In the genomic region with DNA sequence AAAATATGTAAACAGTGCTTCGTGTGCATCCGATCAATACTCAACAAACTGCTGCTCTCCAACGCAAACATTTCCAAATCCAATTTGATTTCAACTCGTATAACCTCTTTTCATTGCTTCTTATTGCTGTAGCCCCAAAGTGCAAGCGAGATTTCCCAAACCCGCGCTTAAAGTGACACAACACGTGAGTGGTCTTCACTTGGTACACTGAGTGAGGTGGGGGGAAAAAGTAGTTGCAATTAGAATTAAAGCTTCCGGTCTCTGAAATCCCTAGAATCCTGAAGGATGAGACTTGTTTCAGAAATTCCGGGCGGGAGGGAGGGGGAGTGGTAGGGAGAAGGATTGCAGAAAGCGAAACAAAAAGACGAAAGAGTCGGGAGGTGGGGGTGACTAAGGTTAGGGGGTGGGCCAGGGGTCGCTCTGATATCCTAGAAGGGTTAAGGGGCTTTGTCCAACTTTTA, we compare ENCODE assay signal across 8 cellular contexts.
DNase-seq lines count a peak whose midpoint lies in the region; ATAC-seq and TF ChIP-seq lines count a peak whose summit lies in the region.

No MANE protein-coding gene starts in this region.

- peak overlapping the region; percentile 73 for H2BK120ac ChIP-seq in IMR-90 (ENCODE audit: low read depth, low read length)

- no peak for TF ChIP-seq POLR2A in IMR-90 (IDR thresholded peaks at IDR 0.05; ENCODE audit: low read depth, low read length)
- TF ChIP-seq POLR2A in breast epithelium (IDR thresholded peaks at IDR 0.05) = no peak

- dilution Hi-C loops in IMR-90 (cut with HindIII; ENCODE audit: low sequenced_read_pairs, unreplicated experiment) = no loop called here

- no peaks in the 10 kb centered on the region for H3K9me1 ChIP-seq in IMR-90 (ENCODE audit: insufficient read depth, low read length)

- intact Hi-C loops in IMR-90 (cut with micrococcal nuclease) = loop anchor here (2.0 to 10.0 kb wide), 6 partner anchors 166 to 1357 kb away; no protein-coding TSS in a partner anchor
- intact Hi-C loops in breast epithelium (cut with DNase I; ENCODE audit: low total_unique reads) = no loop called here

- H3K4me1 ChIP-seq in IMR-90 (ENCODE audit: control insufficient read depth, insufficient read depth, low read length) = peaks cover 5% of the 10 kb centered on the region; the same call in 1 of the 2 replicates
- no peaks in the 10 kb centered on the region for H3K4me1 ChIP-seq in breast epithelium
- peaks cover 12% of the 10 kb centered on the region for H3K4me1 ChIP-seq in stomach smooth muscle (ENCODE audit: control insufficient read depth, insufficient read depth, low read length)

- peak overlapping the region; percentile 82 for H2BK20ac ChIP-seq in IMR-90 (ENCODE audit: low read depth, low read length)

- H2BK15ac ChIP-seq in IMR-90 (ENCODE audit: low read depth, low read length) = peak overlapping the region; percentile 51; the same call in 1 of the 3 replicates

- peak overlapping the region; percentile 93 for H3K4ac ChIP-seq in IMR-90 (ENCODE audit: low read depth, low read length)

- H4K5ac ChIP-seq in IMR-90 (ENCODE audit: low read depth, low read length) = peak overlapping the region; percentile 89

- H2AK5ac ChIP-seq in IMR-90 (ENCODE audit: low read depth, low read length) = peak overlapping the region; percentile 9; the same call in 1 of the 2 replicates

- H3K4me3 ChIP-seq in IMR-90 (ENCODE audit: insufficient read depth, low read depth, low read length) (peak overlapping the region; percentile 98), breast epithelium (peak overlapping the region; percentile 74 to 98 (median 84)), stomach smooth muscle (ENCODE audit: low read length in 2 of 2) (peak overlapping the region; percentile 80 to 91)

- POLR2A ChIA-PET in IMR-90 (lab: Charles Lee; ENCODE audit: unreplicated experiment) = interaction anchor here (1.0 kb wide), 1 partner anchor 183 kb away, joined by 4 read pairs; no protein-coding TSS in a partner anchor

- DNase-seq in AG20443 (ENCODE audit: low spot score) (peak; percentile 27), IMR-90 (peak; percentile 65), breast epithelium (ENCODE audit: low spot score in 2 of 2) (no peak), kidney glomerular epithelial cell (lab: John Stamatoyannopoulos, UW) (peak; percentile 24)
- DNase-seq in stimulated activated CD4-positive, alpha-beta T cell treated with anti-CD3 and anti-CD28 coated beads, Interleukin-4, amount 100 ng/mL, for 4 hours = no peak

- CTCF ChIA-PET in IMR-90 (lab: Yijun Ruan, JAX) = no interaction called here

- peak overlapping the region; percentile 16 to 85 for H4K8ac ChIP-seq in IMR-90 (ENCODE audit: low read depth in 2 of 2, low read length in 2 of 2)

- no peak for TF ChIP-seq RAD21 in IMR-90 (IDR thresholded peaks at IDR 0.05; ENCODE audit: low read length)

- H4K91ac ChIP-seq in IMR-90 (ENCODE audit: insufficient read depth, low read depth, low read length) = peak overlapping the region; percentile 69

- peak overlapping the region; percentile 97 for H2AFZ ChIP-seq in IMR-90 (replicated peaks; ENCODE audit: low read length, poor library complexity)

- BruUV-seq in IMR-90 (replicated peaks; lab: Mats Ljungman, UMichigan) = no TSS peak

- peak overlapping the region; percentile 98 for H3K9ac ChIP-seq in IMR-90 (ENCODE audit: low read depth, low read length)
- peak overlapping the region; percentile 73 to 76 for H3K9ac ChIP-seq in stomach smooth muscle (ENCODE audit: low read length in 2 of 2)

- H3K36me3 ChIP-seq in IMR-90 (ENCODE audit: control insufficient read depth, insufficient read depth, low read length) (no peaks in the 10 kb centered on the region), breast epithelium (no peaks in the 10 kb centered on the region), stomach smooth muscle (ENCODE audit: control insufficient read depth in 2 of 2, insufficient read depth in 2 of 2, low read length in 2 of 2) (no peaks in the 10 kb centered on the region)

- H3K23ac ChIP-seq in IMR-90 (ENCODE audit: low read depth, low read length) = peak overlapping the region; percentile 80

- H3K9me3 ChIP-seq in IMR-90 (ENCODE audit: control insufficient read depth, insufficient read depth, low read length) (no peaks in the 10 kb centered on the region), breast epithelium (no peaks in the 10 kb centered on the region), stomach smooth muscle (ENCODE audit: control insufficient read depth in 2 of 2, low read length in 2 of 2) (no peaks in the 10 kb centered on the region)

- WGBS in IMR-90 (ENCODE audit: extremely low coverage in 2 of 2, insufficient read length in 1 of 2), 2 experiments = 0% methylated on average over 6 of the region's 15 CpGs; no CpG with 5 or more reads in 1 of the 2 experiments

- in situ Hi-C loops in IMR-90 (cut with MboI; ENCODE audit: low sequenced_read_pairs) = loop anchor here (25.0 kb wide), 1 partner anchor 449 kb away; no protein-coding TSS in a partner anchor

- H3K18ac ChIP-seq in IMR-90 (ENCODE audit: low read depth, low read length) = peak overlapping the region; percentile 73

- peak overlapping the region; percentile 82 for H2BK5ac ChIP-seq in IMR-90 (ENCODE audit: low read depth, low read length, poor library complexity, severe bottlenecking)

- H3K4me2 ChIP-seq in IMR-90 (ENCODE audit: low read depth, low read length) = peak overlapping the region; percentile 99

- peak; percentile 50 for ATAC-seq in IMR-90 (ENCODE audit: low read depth)
- no peak for ATAC-seq in GM19324 (IDR thresholded peaks at IDR 0.05; ENCODE audit: low FRiP score, unreplicated experiment)
- no peak for ATAC-seq in GM21786 (IDR thresholded peaks at IDR 0.05; ENCODE audit: unreplicated experiment)

- TF ChIP-seq CTCF in IMR-90 (conservative IDR thresholded peaks at IDR 0.05; ENCODE audit: low read depth, low read length) (no peak), breast epithelium (IDR thresholded peaks at IDR 0.05) (no peak)

- H3K56ac ChIP-seq in IMR-90 (ENCODE audit: extremely low read depth, insufficient read depth, low read length) = peak overlapping the region; percentile 95

- H3K27ac ChIP-seq in IMR-90 (ENCODE audit: insufficient read depth, low read length) (peak overlapping the region; percentile 98), breast epithelium (peak overlapping the region; percentile 83 to 96), stomach smooth muscle (ENCODE audit: low read length) (peak overlapping the region; percentile 86)

- peaks cover 9 to 28% of the 10 kb centered on the region in 2 experiments; a peak in 3 of 4 replicates for H3K79me1 ChIP-seq in IMR-90 (ENCODE audit: low read depth in 1 of 2, low read length in 2 of 2)

- H3K27me3 ChIP-seq in IMR-90 (ENCODE audit: control insufficient read depth, insufficient read depth, low read length) (no peaks in the 10 kb centered on the region), breast epithelium (no peaks in the 10 kb centered on the region), stomach smooth muscle (ENCODE audit: control insufficient read depth in 1 of 2, insufficient read depth in 2 of 2, low read length in 2 of 2) (no peaks in the 10 kb centered on the region)

- peak overlapping the region; percentile 70 for H3K14ac ChIP-seq in IMR-90 (replicated peaks; ENCODE audit: low read depth, low read length)

- H4K20me1 ChIP-seq in IMR-90 (ENCODE audit: insufficient read depth, low read length) = no peaks in the 10 kb centered on the region

- peak overlapping the region; percentile 73 for H2AK9ac ChIP-seq in IMR-90 (replicated peaks; ENCODE audit: low read depth, low read length, poor library complexity)

TF ChIP-seq in IMR-90, 13 proteins besides CTCF, POLR2A, EP300 and RAD21:
- no peak for TF ChIP-seq NFE2L2 (IDR thresholded peaks at IDR 0.05; ENCODE audit: low read depth, low read length)
- TF ChIP-seq MAZ (IDR thresholded peaks at IDR 0.05; ENCODE audit: borderline replicate concordance, low read depth, low read length) = peak; percentile 74; the same call in 1 of the 2 replicates
- peak; percentile 56; the same call in 1 of the 2 replicates for TF ChIP-seq BHLHE40 (IDR thresholded peaks at IDR 0.05; ENCODE audit: low read depth, low read length)

Comparison
In these comparisons a context has a peak if more than half of its experiments do, and no peak if none do; other contexts are left out.
1. DNase-seq: peak in AG20443 (single experiment), IMR-90 (single experiment) and kidney glomerular epithelial cell (single experiment); none in breast epithelium (0 of 2) and stimulated activated CD4-positive, alpha-beta T cell treated with anti-CD3 and anti-CD28 coated beads, Interleukin-4, amount 100 ng/mL, for 4 hours (0 of 2).
2. Peak in every context shown above with its lines, with median percentiles within 50 percentile points of each other: H3K27ac ChIP-seq and H3K4me3 ChIP-seq.